ENCODE assay signal across 26 cellular contexts in the genomic region with DNA sequence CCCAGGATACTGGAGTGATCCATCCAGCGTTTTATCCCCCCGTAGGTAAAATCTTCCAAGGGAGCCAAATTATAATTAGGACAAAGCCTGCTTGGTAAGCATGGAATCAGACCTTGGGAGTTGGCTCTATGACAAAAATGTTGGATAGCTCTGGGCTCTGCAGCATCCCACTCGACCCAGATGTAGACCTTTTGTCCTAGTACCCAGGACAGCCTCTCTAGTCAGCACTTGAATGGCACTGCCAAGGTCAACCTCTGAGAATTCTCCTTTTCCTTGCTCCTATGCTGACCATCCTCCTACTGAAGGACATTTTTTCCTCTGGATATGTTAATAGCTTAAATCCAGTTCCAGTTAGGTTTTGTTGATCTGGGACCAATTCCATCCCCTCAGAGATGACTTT.
"Had no signal": no experiment of that assay in that cellular context is flagged by ENCODE, and none has a peak within 500 bp of the region (broad histone marks: within the 10 kb centered on the region; RNA-seq: fewer than 3 reads in every experiment).

No MANE protein-coding gene starts in this region.

- H3K4me1 Mint-ChIP-seq: immature natural killer cell; mesothelial cell of epicardium; naive B cell; neural crest cell; stimulated activated naive CD8-positive, alpha-beta T cell treated with anti-CD3 and anti-CD28 coated beads, Interleukin-15, amount 100 ng/mL, for 72 hours had no signal

- H3K27me3 ChIP-seq: colonic mucosa, neutrophil, pancreas, right lobe of liver, suprapubic skin had no signal

- H3K27ac Mint-ChIP-seq: immature natural killer cell; mesothelial cell of epicardium; naive B cell; natural killer cell treated with Interleukin-12 subunit alpha and Interleukin-12 subunit beta and Interleukin-15 and Interleukin-18, amount 100 ng/mL, for 72 hours; stimulated activated naive CD8-positive, alpha-beta T cell treated with anti-CD3 and anti-CD28 coated beads, Interleukin-15, amount 100 ng/mL, for 72 hours; type B pancreatic cell had no signal

- H3K36me3 ChIP-seq: colonic mucosa, neutrophil, pancreas, right lobe of liver, suprapubic skin had no signal

- DNase-seq: colonic mucosa; dermis blood vessel endothelial cell; effector memory CD4-positive, alpha-beta T cell; erythroblast; hypothalamus; immature natural killer cell; islet precursor cell; kidney glomerular epithelial cell; mesenchymal stem cell; mucosa of descending colon; naive B cell; pancreas; retina; right lobe of liver; small intestine; stimulated activated CD4-positive, alpha-beta T cell treated with anti-CD3 and anti-CD28 coated beads, Interleukin-15, amount 100 ng/mL, for 24 hours; stimulated activated CD4-positive, alpha-beta T cell treated with anti-CD3 and anti-CD28 coated beads, Interleukin-2, amount 100 ng/mL, for 48 hours; stimulated activated naive CD4-positive, alpha-beta T cell; stimulated activated naive CD8-positive, alpha-beta T cell treated with anti-CD3 and anti-CD28 coated beads, Interleukin-15, amount 100 ng/mL, for 72 hours had no signal

- H3K4me1 ChIP-seq: colonic mucosa, pancreas, right lobe of liver, suprapubic skin had no signal

- H3K36me3 Mint-ChIP-seq: immature natural killer cell; mesothelial cell of epicardium; naive B cell; natural killer cell treated with Interleukin-12 subunit alpha and Interleukin-12 subunit beta and Interleukin-15 and Interleukin-18, amount 100 ng/mL, for 72 hours; type B pancreatic cell had no signal

- H3K9me3 Mint-ChIP-seq: mesothelial cell of epicardium; naive B cell; natural killer cell treated with Interleukin-12 subunit alpha and Interleukin-12 subunit beta and Interleukin-15 and Interleukin-18, amount 100 ng/mL, for 72 hours; neural crest cell; stimulated activated naive CD8-positive, alpha-beta T cell treated with anti-CD3 and anti-CD28 coated beads, Interleukin-15, amount 100 ng/mL, for 72 hours; type B pancreatic cell had no signal

- H3K4me3 ChIP-seq: colonic mucosa, mucosa of descending colon, pancreas, right lobe of liver, suprapubic skin had no signal

- H3K4me3 Mint-ChIP-seq: immature natural killer cell; mesothelial cell of epicardium; naive B cell; natural killer cell treated with Interleukin-12 subunit alpha and Interleukin-12 subunit beta and Interleukin-15 and Interleukin-18, amount 100 ng/mL, for 72 hours; neural crest cell; stimulated activated naive CD8-positive, alpha-beta T cell treated with anti-CD3 and anti-CD28 coated beads, Interleukin-15, amount 100 ng/mL, for 72 hours; type B pancreatic cell had no signal

- H3K9me3 ChIP-seq: colonic mucosa, mucosa of descending colon, neutrophil, pancreas, right lobe of liver, suprapubic skin had no signal

- ATAC-seq: left lobe of liver; mucosa of descending colon; natural killer cell treated with Interleukin-12 subunit alpha and Interleukin-12 subunit beta and Interleukin-15 and Interleukin-18, amount 100 ng/mL, for 72 hours; pancreas; right lobe of liver; stimulated activated naive CD8-positive, alpha-beta T cell treated with anti-CD3 and anti-CD28 coated beads, Interleukin-15, amount 100 ng/mL, for 72 hours had no signal

- H3K27ac ChIP-seq: colonic mucosa, neutrophil, pancreas, right lobe of liver, suprapubic skin had no signal
